15 cellular contexts compared by ENCODE assay signal in genomic region chr5:169719360-169720314, GRCh38.
DNase-seq lines count a peak whose midpoint lies in the region; ATAC-seq and TF ChIP-seq lines count a peak whose summit lies in the region.
"Had no signal": no experiment of that assay in that cellular context is flagged by ENCODE, and none has a peak within 500 bp of the region (broad histone marks: within the 10 kb centered on the region; RNA-seq: fewer than 3 reads in every experiment).

No MANE protein-coding gene starts in this region.

- TF ChIP-seq EP300 in suprapubic skin (IDR thresholded peaks at IDR 0.05) (no peak), ovary (IDR thresholded peaks at IDR 0.05) (no peak)

- H3K36me3 ChIP-seq in suprapubic skin (no peaks in the 10 kb centered on the region), ovary (no peaks in the 10 kb centered on the region)
- H3K36me3 ChIP-seq: thoracic aorta had no signal

- H3K27me3 ChIP-seq in suprapubic skin: no peaks in the 10 kb centered on the region
- no peaks in the 10 kb centered on the region for H3K27me3 ChIP-seq in ovary

- H3K27ac ChIP-seq in suprapubic skin (no peak overlapping the region), ovary (no peak overlapping the region)
- H3K27ac ChIP-seq: thoracic aorta had no signal

- H3K4me1 ChIP-seq in suprapubic skin (no peaks in the 10 kb centered on the region), ovary (ENCODE audit: insufficient read depth) (no peaks in the 10 kb centered on the region)

- H3K9me3 ChIP-seq in suprapubic skin (no peaks in the 10 kb centered on the region), ovary (no peaks in the 10 kb centered on the region)
- H3K9me3 ChIP-seq: thoracic aorta had no signal

- H3K4me3 ChIP-seq in GM12864 (ENCODE audit: low read depth, low read length): no peak overlapping the region
- H3K4me3 ChIP-seq in suprapubic skin: no peak overlapping the region
- no peak overlapping the region for H3K4me3 ChIP-seq in ovary
- H3K4me3 ChIP-seq: thoracic aorta had no signal

- DNase-seq in GM12864 (ENCODE audit: low read depth) (peak; percentile 29), NCI-H146 (lab: John Stamatoyannopoulos, UW) (no peak), suprapubic skin (ENCODE audit: low spot score in 2 of 2) (no peak), ovary (no peak)
- DNase-seq: activated CD4-positive, CD25-positive, alpha-beta regulatory T cell treated with anti-CD3 and anti-CD28 coated beads, Interleukin-2, amount 50 U/mL, for 72 hours; activated naive CD4-positive, alpha-beta T cell; DMS79 treated with DMSO at 0.1 percent for 48 hours; NCI-H1417 had no signal

- intact Hi-C loops in ovary (cut with DNase I): no loop called here

- WGBS in suprapubic skin: 81% methylated on average over 7 of the region's 7 CpGs
- WGBS in ovary, 3 donors: 77 to 84% (median 82%) methylated on average over 7 of the region's 7 CpGs

- TF ChIP-seq CTCF in GM12864 (IDR thresholded peaks at IDR 0.05; ENCODE audit: low read depth, low read length, missing control alignments) (no peak), suprapubic skin (IDR thresholded peaks at IDR 0.05) (no peak), ovary (IDR thresholded peaks at IDR 0.05) (no peak)

- ATAC-seq in GM19025 (IDR thresholded peaks at IDR 0.05; ENCODE audit: low read depth, unreplicated experiment): peak; percentile 63
- peak; percentile 73 for ATAC-seq in HG02571 (IDR thresholded peaks at IDR 0.05; ENCODE audit: unreplicated experiment)
- peak; percentile 86 for ATAC-seq in HG03432 (IDR thresholded peaks at IDR 0.05; ENCODE audit: unreplicated experiment)
- ATAC-seq in GM19397 (IDR thresholded peaks at IDR 0.05; ENCODE audit: unreplicated experiment): no peak
- ATAC-seq: esophagus mucosa, SK-N-SH treated with all-trans-retinoic acid at 6 μM for 48 hours had no signal

- TF ChIP-seq POLR2A in suprapubic skin (IDR thresholded peaks at IDR 0.05) (no peak), ovary (IDR thresholded peaks at IDR 0.05) (no peak)
